In the genomic region with DNA sequence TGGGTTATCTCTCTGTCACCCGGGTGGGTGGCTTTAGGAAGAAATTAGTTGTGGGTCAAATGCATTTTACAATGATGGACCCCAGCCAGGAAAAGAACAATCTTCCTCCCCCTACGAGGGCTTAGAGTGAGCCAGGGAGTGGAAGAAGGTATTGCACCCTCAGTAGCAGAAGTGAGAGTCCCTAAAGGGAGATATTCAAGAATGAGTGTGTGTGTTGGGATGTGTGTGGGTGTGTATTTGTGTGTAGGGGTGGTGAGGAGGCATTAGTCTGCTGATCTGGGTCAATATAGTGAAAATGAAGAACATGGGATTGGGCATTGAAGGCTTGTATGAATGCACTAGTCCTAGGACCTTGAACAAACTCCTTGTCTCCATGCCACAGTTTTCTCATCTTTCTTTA, we compare ENCODE assay signal across 18 cellular contexts.
"Had no signal": no experiment of that assay in that cellular context is flagged by ENCODE, and none has a peak within 500 bp of the region (broad histone marks: within the 10 kb centered on the region; RNA-seq: fewer than 3 reads in every experiment).

No MANE protein-coding gene starts in this region.

- H3K27ac Mint-ChIP-seq: dendritic cell treated with granulocyte-macrophage colony-stimulating factor and Interleukin-4, amounts not matched to agents 40 ng/mL and 50 ng/mL, for 4 days; natural killer cell; neural progenitor cell had no signal

- H3K9me3 Mint-ChIP-seq: dendritic cell treated with granulocyte-macrophage colony-stimulating factor and Interleukin-4, amounts not matched to agents 40 ng/mL and 50 ng/mL, for 4 days; effector memory CD8-positive, alpha-beta T cell; natural killer cell had no signal

- H3K36me3 Mint-ChIP-seq: neural progenitor cell had no signal

- DNase-seq: effector memory CD8-positive, alpha-beta T cell; gastrocnemius medialis; heart right ventricle; hypothalamus; mucosa of descending colon; natural killer cell; nucleus accumbens; ovary; sigmoid colon; stimulated activated CD4-positive, alpha-beta T cell treated with anti-CD3 and anti-CD28 coated beads, Interleukin-2, amount 100 ng/mL, for 24 hours; stimulated activated CD4-positive, alpha-beta T cell treated with anti-CD3 and anti-CD28 coated beads, Interleukin-4, amount 100 ng/mL, for 4 hours; stimulated activated naive CD4-positive, alpha-beta T cell treated with Interleukin-2 at 50 U/mL for 16 hours; tibial artery had no signal

- FAIRE-seq: colon, islet of Langerhans had no signal

- ATAC-seq: effector memory CD8-positive, alpha-beta T cell; gastrocnemius medialis; heart right ventricle; left lobe of liver; mucosa of descending colon; natural killer cell had no signal

- H3K4me3 Mint-ChIP-seq: dendritic cell treated with granulocyte-macrophage colony-stimulating factor and Interleukin-4, amounts not matched to agents 40 ng/mL and 50 ng/mL, for 4 days; effector memory CD8-positive, alpha-beta T cell; natural killer cell; neural progenitor cell had no signal

- H3K27me3 Mint-ChIP-seq: effector memory CD8-positive, alpha-beta T cell had no signal
